Comparison of ENCODE assay signal across 11 cellular contexts in genomic region chr3:189941679-189942078, GRCh38.
DNase-seq lines count a peak whose midpoint lies in the region; FAIRE-seq and TF ChIP-seq lines count a peak whose summit lies in the region.
"Had no signal": no experiment of that assay in that cellular context is flagged by ENCODE, and none has a peak within 500 bp of the region (broad histone marks: within the 10 kb centered on the region; RNA-seq: fewer than 3 reads in every experiment).

No MANE protein-coding gene starts in this region.

- no peaks in the 10 kb centered on the region for H3K36me3 ChIP-seq in adipocyte (ENCODE audit: control insufficient read depth, insufficient read depth, low read length, severe bottlenecking)
- H3K36me3 ChIP-seq in kidney (ENCODE audit: control insufficient read depth in 1 of 2, insufficient read depth in 2 of 2, low read length in 2 of 2) = no peaks in the 10 kb centered on the region

- H3K9ac ChIP-seq in adipocyte (ENCODE audit: low read length) = no peak overlapping the region
- no peak overlapping the region for H3K9ac ChIP-seq in kidney (ENCODE audit: low read length in 2 of 2)

- DNase-seq in ELR (ENCODE audit: low read depth) (peak; percentile 73), adipocyte (ENCODE audit: low read depth) (peak; percentile 45), kidney glomerular epithelial cell (lab: John Stamatoyannopoulos, UW) (peak; percentile 88), activated gamma-delta T cell (lab: John Stamatoyannopoulos, UW) (no peak), kidney (no peak), midbrain (lab: John Stamatoyannopoulos, UW) (no peak)
- no peak for DNase-seq in activated CD8-positive, alpha-beta memory T cell treated with anti-CD3 and anti-CD28 coated beads, Interleukin-2, amount 50 U/mL, for 4 hours
- DNase-seq: MV-4-11, naive B cell, Right ventricle myocardium superior had no signal

- H3K4me1 ChIP-seq in adipocyte (ENCODE audit: control insufficient read depth, insufficient read depth, low read length) = peaks cover 10% of the 10 kb centered on the region
- H3K4me1 ChIP-seq in kidney (ENCODE audit: control insufficient read depth in 1 of 2, insufficient read depth in 1 of 2, low read depth in 1 of 2, low read length in 2 of 2) = no peaks in the 10 kb centered on the region

- no peaks in the 10 kb centered on the region for H3K9me3 ChIP-seq in adipocyte (ENCODE audit: control insufficient read depth, low read length)
- no peaks in the 10 kb centered on the region for H3K9me3 ChIP-seq in kidney (ENCODE audit: control insufficient read depth in 1 of 2, low read length in 2 of 2)

- H3K4me3 ChIP-seq in adipocyte (ENCODE audit: low read length) (no peak overlapping the region), kidney (ENCODE audit: low read length in 2 of 2) (no peak overlapping the region)

- TF ChIP-seq CTCF in 22Rv1 (IDR thresholded peaks at IDR 0.05) (no peak), kidney (IDR thresholded peaks at IDR 0.05; ENCODE audit: borderline replicate concordance, extremely low read depth, insufficient read depth) (no peak)

- FAIRE-seq in kidney (lab: Jason Lieb, UNC) = no peak

- intact Hi-C loops in kidney (cut with DNase I) = no loop called here

- H3K27ac ChIP-seq in 22Rv1 (peak overlapping the region; percentile 70), kidney (ENCODE audit: low read depth in 2 of 2, low read length in 2 of 2) (peak overlapping the region in 1 of 2 donors; percentile 24)

- peaks cover 4% of the 10 kb centered on the region for H3K27me3 ChIP-seq in adipocyte (replicated peaks; ENCODE audit: control insufficient read depth, insufficient read depth, low read length)

Comparison
In these comparisons a context has a peak if more than half of its experiments do, and no peak if none do; other contexts are left out.
1. DNase-seq: peak in ELR (single experiment), adipocyte (single experiment) and kidney glomerular epithelial cell (single experiment); none in activated gamma-delta T cell (single experiment), activated CD8-positive, alpha-beta memory T cell treated with anti-CD3 and anti-CD28 coated beads, Interleukin-2, amount 50 U/mL, for 4 hours (single experiment), kidney (single experiment) and midbrain (single experiment).